ENCODE assay signal across 27 cellular contexts in genomic region chr16:84074721-84075120, GRCh38. TPM values are rescaled to one million over a fixed set of nuclear protein-coding genes. Genes with fewer than 3 reads are reported as not detected.
"Had no signal": no experiment of that assay in that cellular context is flagged by ENCODE, and none has a peak within 500 bp of the region (broad histone marks: within the 10 kb centered on the region; RNA-seq: fewer than 3 reads in every experiment).

No MANE protein-coding gene starts in this region.

- H3K27ac ChIP-seq: adrenal gland, breast epithelium had no signal

- H3K27me3 Mint-ChIP-seq: activated B cell treated with CpG ODN at 0.5 μM for 24 hours; activated CD4-positive, alpha-beta T cell treated with anti-CD3 and anti-CD28 coated beads, Interleukin-2, amount 10 ng/mL, durations not matched to agents 24 days and 14 days; activated naive CD8-positive, alpha-beta T cell treated with anti-CD3 and anti-CD28 coated beads, Interleukin-2, amount 10 ng/mL, durations not matched to agents 7 days and 5 days had no signal

- H3K27ac Mint-ChIP-seq: activated B cell treated with CpG ODN at 0.5 μM for 24 hours; activated CD4-positive, alpha-beta T cell treated with anti-CD3 and anti-CD28 coated beads, Interleukin-2, amount 10 ng/mL, durations not matched to agents 24 days and 14 days; activated naive CD8-positive, alpha-beta T cell treated with anti-CD3 and anti-CD28 coated beads, Interleukin-2, amount 10 ng/mL, durations not matched to agents 7 days and 5 days had no signal

- ATAC-seq: Panc1 had no signal

- H3K4me1 Mint-ChIP-seq: activated B cell treated with CpG ODN at 0.5 μM for 24 hours; activated CD4-positive, alpha-beta T cell treated with anti-CD3 and anti-CD28 coated beads, Interleukin-2, amount 10 ng/mL, durations not matched to agents 24 days and 14 days had no signal

- H3K4me3 Mint-ChIP-seq: activated B cell treated with CpG ODN at 0.5 μM for 24 hours; activated CD4-positive, alpha-beta T cell treated with anti-CD3 and anti-CD28 coated beads, Interleukin-2, amount 10 ng/mL, durations not matched to agents 24 days and 14 days; activated naive CD8-positive, alpha-beta T cell treated with anti-CD3 and anti-CD28 coated beads, Interleukin-2, amount 10 ng/mL, durations not matched to agents 7 days and 5 days had no signal

- DNase-seq: activated B cell treated with CpG ODN at 0.5 μM for 24 hours; activated CD4-positive, alpha-beta T cell treated with anti-CD3 and anti-CD28 coated beads for 1 hour; activated CD4-positive, alpha-beta T cell treated with anti-CD3 and anti-CD28 coated beads, Interleukin-2, amount 10 ng/mL, durations not matched to agents 24 days and 14 days; activated CD4-positive, alpha-beta T cell treated with anti-CD3 and anti-CD28 coated beads, Interleukin-2, amount 50 U/mL, for 48 hours; activated naive CD4-positive, alpha-beta T cell treated with anti-CD3 and anti-CD28 coated beads, Interleukin-2, amount 50 U/mL, for 16 hours; activated naive CD8-positive, alpha-beta T cell treated with anti-CD3 and anti-CD28 coated beads, Interleukin-2, amount 10 ng/mL, durations not matched to agents 7 days and 5 days; activated T-cell treated with anti-CD3 and anti-CD28 coated beads for 4 hours; adrenal gland; IMR-90; KG1; NCI-H1048; NCI-H146; NCI-H1930; NCI-H2171; NCI-H2227 treated with DMSO at 0.1 percent for 48 hours; NCI-H526; NK-92 treated with Interleukin-12 subunit alpha and Interleukin-12 subunit beta, amount 100 ng/mL, for 24 hours; OCI-M1; RPMI8226; SHP77 treated with DMSO at 0.1 percent for 48 hours; T-helper 2 cell; T1000 had no signal

- H3K9me3 Mint-ChIP-seq: activated B cell treated with CpG ODN at 0.5 μM for 24 hours; activated CD4-positive, alpha-beta T cell treated with anti-CD3 and anti-CD28 coated beads, Interleukin-2, amount 10 ng/mL, durations not matched to agents 24 days and 14 days; activated naive CD8-positive, alpha-beta T cell treated with anti-CD3 and anti-CD28 coated beads, Interleukin-2, amount 10 ng/mL, durations not matched to agents 7 days and 5 days had no signal

RNA-seq across cellular contexts. Expression of gene SLC38A8, which starts 32.1 kb away (rescaled TPM):
- total RNA-seq: activated B cell treated with CpG ODN at 0.5 μM for 24 hours; activated CD4-positive, alpha-beta T cell treated with anti-CD3 and anti-CD28 coated beads, Interleukin-2, amount 10 ng/mL, durations not matched to agents 24 days and 14 days; activated CD8-positive, alpha-beta memory T cell treated with anti-CD3 and anti-CD28 coated beads for 36 hours; activated naive CD8-positive, alpha-beta T cell treated with anti-CD3 and anti-CD28 coated beads, Interleukin-2, amount 10 ng/mL, durations not matched to agents 7 days and 5 days; breast epithelium; IMR-90; LHCN-M2; NCI-H460 had no signal
